ENCODE assay signal across 24 cellular contexts in genomic region chr5:15577831-15578230, GRCh38.
"Had no signal": no experiment of that assay in that cellular context is flagged by ENCODE, and none has a peak within 500 bp of the region (broad histone marks: within the 10 kb centered on the region; RNA-seq: fewer than 3 reads in every experiment).

No MANE protein-coding gene starts in this region.

- H3K4me2 ChIP-seq: SK-N-SH had no signal

- H3K4me1 Mint-ChIP-seq: activated CD4-positive, alpha-beta T cell treated with anti-CD3 and anti-CD28 coated beads, Interleukin-2, amount 10 ng/mL, durations not matched to agents 7 days and 5 days; activated T-helper 17 cell treated with anti-CD3 and anti-CD28 coated beads, Interleukin-2, amount 50 U/mL, for 72 hours had no signal

- H3K4me3 ChIP-seq: K562, SJCRH30 had no signal

- H3K27ac ChIP-seq: SJCRH30, VCaP had no signal

- H3K36me3 Mint-ChIP-seq: activated CD4-positive, alpha-beta memory T cell treated with anti-CD3 and anti-CD28 coated beads for 36 hours; activated naive CD8-positive, alpha-beta T cell had no signal

- H3K9me3 ChIP-seq: SJCRH30, SK-N-SH had no signal

- H3K27me3 ChIP-seq: SJCRH30 had no signal

- FAIRE-seq: K562 had no signal

- H3K4me3 Mint-ChIP-seq: activated CD4-positive, alpha-beta memory T cell treated with anti-CD3 and anti-CD28 coated beads for 36 hours; activated CD4-positive, alpha-beta T cell treated with anti-CD3 and anti-CD28 coated beads, Interleukin-2, amount 10 ng/mL, durations not matched to agents 7 days and 5 days; activated naive CD4-positive, alpha-beta T cell treated with anti-CD3 and anti-CD28 coated beads for 36 hours; activated naive CD8-positive, alpha-beta T cell; activated T-helper 17 cell treated with anti-CD3 and anti-CD28 coated beads, Interleukin-2, amount 50 U/mL, for 72 hours had no signal

- DNase-seq: activated CD4-positive, alpha-beta memory T cell treated with anti-CD3 and anti-CD28 coated beads for 36 hours; activated CD4-positive, alpha-beta T cell treated with anti-CD3 and anti-CD28 coated beads, Interleukin-2, amount 10 ng/mL, durations not matched to agents 7 days and 5 days; activated CD4-positive, CD25-positive, alpha-beta regulatory T cell; activated CD8-positive, alpha-beta memory T cell treated with anti-CD3 and anti-CD28 coated beads for 24 hours; activated gamma-delta T cell; activated naive CD4-positive, alpha-beta T cell treated with anti-CD3 and anti-CD28 coated beads for 36 hours; activated T-cell treated with anti-CD3 and anti-CD28 coated beads for 4 hours; activated T-cell treated with anti-CD3 and anti-CD28 coated beads, Interleukin-2, amount 50 U/mL, for 48 hours; amygdala; Karpas-422; MM.1S; NCI-H1105; NCI-H1436; NCI-H187; NCI-H2081; NCI-H446; NCI-H524; SJCRH30; T-helper 1 cell had no signal

- H3K9ac ChIP-seq: SK-N-SH had no signal

- H3K36me3 ChIP-seq: SJCRH30 had no signal

- H3K4me1 ChIP-seq: SJCRH30 had no signal

- H3K27ac Mint-ChIP-seq: activated CD4-positive, alpha-beta memory T cell treated with anti-CD3 and anti-CD28 coated beads for 36 hours; activated CD4-positive, alpha-beta T cell treated with anti-CD3 and anti-CD28 coated beads, Interleukin-2, amount 10 ng/mL, durations not matched to agents 7 days and 5 days; activated naive CD4-positive, alpha-beta T cell treated with anti-CD3 and anti-CD28 coated beads for 36 hours; activated naive CD8-positive, alpha-beta T cell; activated T-helper 17 cell treated with anti-CD3 and anti-CD28 coated beads, Interleukin-2, amount 50 U/mL, for 72 hours had no signal

- H3K9me3 Mint-ChIP-seq: activated naive CD4-positive, alpha-beta T cell treated with anti-CD3 and anti-CD28 coated beads for 36 hours had no signal

- ATAC-seq: activated T-helper 17 cell treated with anti-CD3 and anti-CD28 coated beads, Interleukin-2, amount 50 U/mL, for 72 hours; K562 had no signal
